1 cellular context compared by ENCODE assay signal in genomic region chr16:1870365-1871082, GRCh38.
TF ChIP-seq lines count a peak whose summit lies in the region.

No MANE protein-coding gene starts in this region.

TF ChIP-seq in HepG2, 621 proteins besides CTCF, POLR2A, EP300 and RAD21 (continued from another document):
- TF ChIP-seq, protein P1, sequence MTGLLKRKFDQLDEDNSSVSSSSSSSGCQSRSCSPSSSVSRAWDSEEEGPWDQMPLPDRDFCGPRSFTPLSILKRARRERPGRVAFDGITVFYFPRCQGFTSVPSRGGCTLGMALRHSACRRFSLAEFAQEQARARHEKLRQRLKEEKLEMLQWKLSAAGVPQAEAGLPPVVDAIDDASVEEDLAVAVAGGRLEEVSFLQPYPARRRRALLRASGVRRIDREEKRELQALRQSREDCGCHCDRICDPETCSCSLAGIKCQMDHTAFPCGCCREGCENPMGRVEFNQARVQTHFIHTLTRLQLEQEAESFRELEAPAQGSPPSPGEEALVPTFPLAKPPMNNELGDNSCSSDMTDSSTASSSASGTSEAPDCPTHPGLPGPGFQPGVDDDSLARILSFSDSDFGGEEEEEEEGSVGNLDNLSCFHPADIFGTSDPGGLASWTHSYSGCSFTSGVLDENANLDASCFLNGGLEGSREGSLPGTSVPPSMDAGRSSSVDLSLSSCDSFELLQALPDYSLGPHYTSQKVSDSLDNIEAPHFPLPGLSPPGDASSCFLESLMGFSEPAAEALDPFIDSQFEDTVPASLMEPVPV (CRISPR knock-in tag; IDR thresholded peaks at IDR 0.05): no peak
- TF ChIP-seq TCF12 (IDR thresholded peaks at IDR 0.05) (no peak), TCF12 (CRISPR knock-in tag; IDR thresholded peaks at IDR 0.05) (no peak), GPN1 (CRISPR knock-in tag; IDR thresholded peaks at IDR 0.05; ENCODE audit: borderline replicate concordance) (no peak), SSRP1 (CRISPR knock-in tag; IDR thresholded peaks at IDR 0.05) (peak; percentile 72; the same call in 1 of the 2 replicates), ZNF260 (CRISPR knock-in tag; IDR thresholded peaks at IDR 0.05; ENCODE audit: borderline replicate concordance, low read depth) (no peak), ZNF768 (CRISPR knock-in tag; IDR thresholded peaks at IDR 0.05) (no peak), ZBTB21 (CRISPR knock-in tag; IDR thresholded peaks at IDR 0.05) (peak; percentile 43; the same call in 1 of the 2 replicates), ZNF205 (CRISPR knock-in tag; IDR thresholded peaks at IDR 0.05) (0 out of 2 replicates have a peak, but pooled peaks have one; percentile 5), ASH2L (IDR thresholded peaks at IDR 0.05; ENCODE audit: insufficient read length, low read depth, low read length) (peak; percentile 37), ZNF660 (CRISPR knock-in tag; IDR thresholded peaks at IDR 0.05; ENCODE audit: borderline replicate concordance, low read depth) (no peak), ZNF724P (CRISPR knock-in tag; IDR thresholded peaks at IDR 0.05; ENCODE audit: borderline replicate concordance) (no peak), MLLT10 (CRISPR knock-in tag; IDR thresholded peaks at IDR 0.05) (no peak), EHMT2 (IDR thresholded peaks at IDR 0.05; ENCODE audit: borderline replicate concordance, low read depth, low read length) (no peak), RXRA (CRISPR knock-in tag; IDR thresholded peaks at IDR 0.05) (peak; percentile 73; the same call in 1 of the 2 replicates), NR2C2 (CRISPR knock-in tag; IDR thresholded peaks at IDR 0.05; ENCODE audit: borderline replicate concordance) (peak; percentile 49; the same call in 1 of the 2 replicates), ZNF317 (CRISPR knock-in tag; IDR thresholded peaks at IDR 0.05) (0 out of 2 replicates have a peak, but pooled peaks have one; percentile 27), GFI1 (CRISPR knock-in tag; IDR thresholded peaks at IDR 0.05; ENCODE audit: borderline replicate concordance) (peak; percentile 32; the same call in 1 of the 2 replicates), JARID2 (CRISPR knock-in tag; IDR thresholded peaks at IDR 0.05; ENCODE audit: insufficient replicate concordance) (no peak), ZNF644 (CRISPR knock-in tag; IDR thresholded peaks at IDR 0.05; ENCODE audit: low read depth) (no peak), CREBL2 (CRISPR knock-in tag; IDR thresholded peaks at IDR 0.05; ENCODE audit: borderline replicate concordance) (no peak), SAP130 (CRISPR knock-in tag; IDR thresholded peaks at IDR 0.05; ENCODE audit: low read depth) (peak; percentile 67), FOXP1 (IDR thresholded peaks at IDR 0.05) (no peak), FOXP1 (CRISPR knock-in tag; IDR thresholded peaks at IDR 0.05) (peak; percentile 33; the same call in 1 of the 2 replicates), ISL2 (CRISPR knock-in tag; IDR thresholded peaks at IDR 0.05) (0 out of 2 replicates have a peak, but pooled peaks have one; percentile 11), ZNF136 (CRISPR knock-in tag; IDR thresholded peaks at IDR 0.05; ENCODE audit: low read depth) (no peak), SOX6 (IDR thresholded peaks at IDR 0.05) (no peak), SOX6 (CRISPR knock-in tag; IDR thresholded peaks at IDR 0.05) (peak; percentile 50; the same call in 1 of the 2 replicates), ZNF343 (CRISPR knock-in tag; IDR thresholded peaks at IDR 0.05) (no peak), KAT8 (CRISPR knock-in tag; IDR thresholded peaks at IDR 0.05) (0 out of 2 replicates have a peak, but pooled peaks have one; percentile 15), ZNF616 (CRISPR knock-in tag; IDR thresholded peaks at IDR 0.05; ENCODE audit: low read depth) (no peak), IKZF5 (CRISPR knock-in tag; IDR thresholded peaks at IDR 0.05) (0 out of 2 replicates have a peak, but pooled peaks have one; percentile 43), ZNF784 (CRISPR knock-in tag; IDR thresholded peaks at IDR 0.05; ENCODE audit: borderline replicate concordance) (no peak), ZBTB8A (CRISPR knock-in tag; IDR thresholded peaks at IDR 0.05; ENCODE audit: borderline replicate concordance, low read depth) (no peak), FIP1L1 (IDR thresholded peaks at IDR 0.05; ENCODE audit: borderline replicate concordance, insufficient read depth, low read depth, low read length) (no peak), BHLHE40 (IDR thresholded peaks at IDR 0.05; ENCODE audit: low read length) (peak; percentile 21; the same call in 1 of the 2 replicates), CEBPG (CRISPR knock-in tag; IDR thresholded peaks at IDR 0.05) (peak; percentile 78), ZNF274 (CRISPR knock-in tag; IDR thresholded peaks at IDR 0.05) (no peak), NFE2L2 (IDR thresholded peaks at IDR 0.05; ENCODE audit: low read length) (0 out of 2 replicates have a peak, but pooled peaks have one; percentile 20), SP1 (IDR thresholded peaks at IDR 0.05) (no peak), SP1 (CRISPR knock-in tag; IDR thresholded peaks at IDR 0.05) (no peak), SOX13 (IDR thresholded peaks at IDR 0.05) (no peak), SOX13 (CRISPR knock-in tag; conservative IDR thresholded peaks at IDR 0.05 in 1 of 2, IDR thresholded peaks at IDR 0.05 in 1 of 2) (peak in 1 of 2 experiments; percentile 48; a peak in 1 of 4 replicates), HMGA1 (CRISPR knock-in tag; conservative IDR thresholded peaks at IDR 0.05) (no peak), ZFP82 (CRISPR knock-in tag; IDR thresholded peaks at IDR 0.05; ENCODE audit: borderline replicate concordance) (no peak), JUNB (CRISPR knock-in tag; IDR thresholded peaks at IDR 0.05; ENCODE audit: borderline replicate concordance) (peak; percentile 82; the same call in 1 of the 2 replicates), ZNF780A (CRISPR knock-in tag; IDR thresholded peaks at IDR 0.05) (no peak), KAT2B (IDR thresholded peaks at IDR 0.05; ENCODE audit: borderline replicate concordance, low read depth, low read length) (no peak), GATAD2A (CRISPR knock-in tag; IDR thresholded peaks at IDR 0.05) (peak; percentile 77), XRCC5 (optimal IDR thresholded peaks at IDR 0.05; ENCODE audit: low read length) (no peak), ZNF460 (CRISPR knock-in tag; IDR thresholded peaks at IDR 0.05; ENCODE audit: borderline replicate concordance) (no peak), NR2F1 (CRISPR knock-in tag; IDR thresholded peaks at IDR 0.05) (peak in 1 of 2 experiments; percentile 32; a peak in 1 of 4 replicates), ARNT2 (CRISPR knock-in tag; IDR thresholded peaks at IDR 0.05; ENCODE audit: low read depth) (no peak), FOXA3 (CRISPR knock-in tag; IDR thresholded peaks at IDR 0.05) (peak; percentile 53), KDM5A (IDR thresholded peaks at IDR 0.05; ENCODE audit: borderline replicate concordance, low read length) (no peak), ZNF891 (CRISPR knock-in tag; IDR thresholded peaks at IDR 0.05) (no peak), ESRRA (CRISPR knock-in tag; IDR thresholded peaks at IDR 0.05; ENCODE audit: low read depth) (0 out of 2 replicates have a peak, but pooled peaks have one; percentile 21)
- TF ChIP-seq, protein P2, sequence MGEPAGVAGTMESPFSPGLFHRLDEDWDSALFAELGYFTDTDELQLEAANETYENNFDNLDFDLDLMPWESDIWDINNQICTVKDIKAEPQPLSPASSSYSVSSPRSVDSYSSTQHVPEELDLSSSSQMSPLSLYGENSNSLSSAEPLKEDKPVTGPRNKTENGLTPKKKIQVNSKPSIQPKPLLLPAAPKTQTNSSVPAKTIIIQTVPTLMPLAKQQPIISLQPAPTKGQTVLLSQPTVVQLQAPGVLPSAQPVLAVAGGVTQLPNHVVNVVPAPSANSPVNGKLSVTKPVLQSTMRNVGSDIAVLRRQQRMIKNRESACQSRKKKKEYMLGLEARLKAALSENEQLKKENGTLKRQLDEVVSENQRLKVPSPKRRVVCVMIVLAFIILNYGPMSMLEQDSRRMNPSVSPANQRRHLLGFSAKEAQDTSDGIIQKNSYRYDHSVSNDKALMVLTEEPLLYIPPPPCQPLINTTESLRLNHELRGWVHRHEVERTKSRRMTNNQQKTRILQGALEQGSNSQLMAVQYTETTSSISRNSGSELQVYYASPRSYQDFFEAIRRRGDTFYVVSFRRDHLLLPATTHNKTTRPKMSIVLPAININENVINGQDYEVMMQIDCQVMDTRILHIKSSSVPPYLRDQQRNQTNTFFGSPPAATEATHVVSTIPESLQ (CRISPR knock-in tag; conservative IDR thresholded peaks at IDR 0.05): no peak
- TF ChIP-seq, protein P3, sequence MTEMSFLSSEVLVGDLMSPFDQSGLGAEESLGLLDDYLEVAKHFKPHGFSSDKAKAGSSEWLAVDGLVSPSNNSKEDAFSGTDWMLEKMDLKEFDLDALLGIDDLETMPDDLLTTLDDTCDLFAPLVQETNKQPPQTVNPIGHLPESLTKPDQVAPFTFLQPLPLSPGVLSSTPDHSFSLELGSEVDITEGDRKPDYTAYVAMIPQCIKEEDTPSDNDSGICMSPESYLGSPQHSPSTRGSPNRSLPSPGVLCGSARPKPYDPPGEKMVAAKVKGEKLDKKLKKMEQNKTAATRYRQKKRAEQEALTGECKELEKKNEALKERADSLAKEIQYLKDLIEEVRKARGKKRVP (CRISPR knock-in tag; IDR thresholded peaks at IDR 0.05): peak in 1 of 2 experiments; percentile 60; a peak in 1 of 4 replicates
- TF ChIP-seq, protein P4, sequence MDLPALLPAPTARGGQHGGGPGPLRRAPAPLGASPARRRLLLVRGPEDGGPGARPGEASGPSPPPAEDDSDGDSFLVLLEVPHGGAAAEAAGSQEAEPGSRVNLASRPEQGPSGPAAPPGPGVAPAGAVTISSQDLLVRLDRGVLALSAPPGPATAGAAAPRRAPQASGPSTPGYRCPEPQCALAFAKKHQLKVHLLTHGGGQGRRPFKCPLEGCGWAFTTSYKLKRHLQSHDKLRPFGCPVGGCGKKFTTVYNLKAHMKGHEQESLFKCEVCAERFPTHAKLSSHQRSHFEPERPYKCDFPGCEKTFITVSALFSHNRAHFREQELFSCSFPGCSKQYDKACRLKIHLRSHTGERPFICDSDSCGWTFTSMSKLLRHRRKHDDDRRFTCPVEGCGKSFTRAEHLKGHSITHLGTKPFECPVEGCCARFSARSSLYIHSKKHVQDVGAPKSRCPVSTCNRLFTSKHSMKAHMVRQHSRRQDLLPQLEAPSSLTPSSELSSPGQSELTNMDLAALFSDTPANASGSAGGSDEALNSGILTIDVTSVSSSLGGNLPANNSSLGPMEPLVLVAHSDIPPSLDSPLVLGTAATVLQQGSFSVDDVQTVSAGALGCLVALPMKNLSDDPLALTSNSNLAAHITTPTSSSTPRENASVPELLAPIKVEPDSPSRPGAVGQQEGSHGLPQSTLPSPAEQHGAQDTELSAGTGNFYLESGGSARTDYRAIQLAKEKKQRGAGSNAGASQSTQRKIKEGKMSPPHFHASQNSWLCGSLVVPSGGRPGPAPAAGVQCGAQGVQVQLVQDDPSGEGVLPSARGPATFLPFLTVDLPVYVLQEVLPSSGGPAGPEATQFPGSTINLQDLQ (CRISPR knock-in tag; IDR thresholded peaks at IDR 0.05): no peak
- TF ChIP-seq, protein P5, sequence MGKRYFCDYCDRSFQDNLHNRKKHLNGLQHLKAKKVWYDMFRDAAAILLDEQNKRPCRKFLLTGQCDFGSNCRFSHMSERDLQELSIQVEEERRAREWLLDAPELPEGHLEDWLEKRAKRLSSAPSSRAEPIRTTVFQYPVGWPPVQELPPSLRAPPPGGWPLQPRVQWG (CRISPR knock-in tag; IDR thresholded peaks at IDR 0.05; ENCODE audit: borderline replicate concordance, low read depth): no peak
- TF ChIP-seq, protein P6, sequence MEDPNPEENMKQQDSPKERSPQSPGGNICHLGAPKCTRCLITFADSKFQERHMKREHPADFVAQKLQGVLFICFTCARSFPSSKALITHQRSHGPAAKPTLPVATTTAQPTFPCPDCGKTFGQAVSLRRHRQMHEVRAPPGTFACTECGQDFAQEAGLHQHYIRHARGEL (CRISPR knock-in tag; IDR thresholded peaks at IDR 0.05): no peak
- TF ChIP-seq, protein P7, sequence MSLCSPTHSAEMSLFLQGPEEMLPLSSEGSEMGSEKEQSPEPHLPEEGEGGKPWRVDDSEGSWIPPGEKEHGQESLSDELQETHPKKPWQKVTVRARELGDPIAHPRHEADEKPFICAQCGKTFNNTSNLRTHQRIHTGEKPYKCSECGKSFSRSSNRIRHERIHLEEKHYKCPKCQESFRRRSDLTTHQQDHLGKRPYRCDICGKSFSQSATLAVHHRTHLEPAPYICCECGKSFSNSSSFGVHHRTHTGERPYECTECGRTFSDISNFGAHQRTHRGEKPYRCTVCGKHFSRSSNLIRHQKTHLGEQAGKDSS (CRISPR knock-in tag; IDR thresholded peaks at IDR 0.05; ENCODE audit: borderline replicate concordance, low read depth): no peak
